Comparison of ENCODE assay signal across 24 cellular contexts in the genomic region with DNA sequence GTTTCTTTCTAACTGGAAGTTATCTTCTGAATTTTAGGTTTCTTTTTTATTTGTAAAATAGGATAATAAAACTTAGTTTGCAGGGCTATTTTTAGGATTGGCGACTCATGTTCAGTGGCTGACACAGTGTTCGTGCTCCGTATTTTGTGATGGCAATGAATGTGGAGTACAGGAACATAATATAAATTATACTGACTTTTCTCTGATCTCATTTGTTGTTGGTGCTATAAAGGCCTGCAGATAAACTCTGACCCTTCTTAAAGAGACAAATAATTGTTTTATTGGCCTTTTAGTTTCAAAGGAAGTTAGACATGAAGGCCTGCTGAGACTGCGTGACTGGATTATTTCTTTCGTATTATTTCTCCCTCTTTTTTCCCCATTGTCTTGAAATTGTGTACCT.
"Had no signal": no experiment of that assay in that cellular context is flagged by ENCODE, and none has a peak within 500 bp of the region (broad histone marks: within the 10 kb centered on the region; RNA-seq: fewer than 3 reads in every experiment).

No MANE protein-coding gene starts in this region.

- H3K79me2 ChIP-seq: hepatocyte had no signal

- H3K27ac ChIP-seq: esophagus muscularis mucosa, foreskin keratinocyte, gastroesophageal sphincter, heart left ventricle, hepatocyte, neural progenitor cell, prostate gland, right atrium auricular region, sigmoid colon, spleen, thyroid gland, vagina had no signal

- H3K9ac ChIP-seq: neural progenitor cell had no signal

- H3K4me3 ChIP-seq: esophagus muscularis mucosa, gastroesophageal sphincter, heart left ventricle, hepatocyte, lung, neural progenitor cell, prostate gland, right atrium auricular region, sigmoid colon, spleen, thyroid gland, vagina had no signal

- DNase-seq: effector memory CD4-positive, alpha-beta T cell; foreskin keratinocyte; heart left ventricle; naive thymus-derived CD4-positive, alpha-beta T cell; sigmoid colon; spleen; stimulated activated CD4-positive, alpha-beta T cell treated with anti-CD3 and anti-CD28 coated beads, Interleukin-15, amount 100 ng/mL, for 24 hours; stimulated activated CD4-positive, alpha-beta T cell treated with anti-CD3 and anti-CD28 coated beads, Interleukin-4, amount 100 ng/mL, for 1 hour; stimulated activated CD8-positive, alpha-beta memory T cell treated with anti-CD3 and anti-CD28 coated beads, Interleukin-4, amount 100 ng/mL, for 48 hours; stimulated activated naive CD4-positive, alpha-beta T cell; stimulated activated naive CD8-positive, alpha-beta T cell treated with anti-CD3 and anti-CD28 coated beads, Interleukin-15, amount 100 ng/mL, for 72 hours; thyroid gland; trophoblast cell had no signal

- H2AFZ ChIP-seq: hepatocyte, neural progenitor cell had no signal

- H3K27me3 ChIP-seq: esophagus muscularis mucosa, foreskin keratinocyte, gastroesophageal sphincter, heart left ventricle, hepatocyte, neural progenitor cell, right atrium auricular region, sigmoid colon, spleen, thyroid gland, vagina had no signal

- H3K4me1 ChIP-seq: esophagus muscularis mucosa, foreskin keratinocyte, gastroesophageal sphincter, heart left ventricle, neural progenitor cell, prostate gland, right atrium auricular region, sigmoid colon, spleen, thyroid gland, vagina had no signal

- H3K4me2 ChIP-seq: hepatocyte, neural progenitor cell had no signal

- ATAC-seq: foreskin keratinocyte; gastroesophageal sphincter; heart left ventricle; left lobe of liver; naive thymus-derived CD4-positive, alpha-beta T cell; stimulated activated naive CD8-positive, alpha-beta T cell treated with anti-CD3 and anti-CD28 coated beads, Interleukin-15, amount 100 ng/mL, for 72 hours had no signal

- FAIRE-seq: endothelial cell of umbilical vein, islet of Langerhans had no signal

- H3K36me3 ChIP-seq: esophagus muscularis mucosa, gastroesophageal sphincter, heart left ventricle, neural progenitor cell, prostate gland, right atrium auricular region, sigmoid colon, spleen, thyroid gland, vagina had no signal

- H3K9me3 ChIP-seq: esophagus muscularis mucosa, gastroesophageal sphincter, heart left ventricle, prostate gland, right atrium auricular region, sigmoid colon, thyroid gland, vagina had no signal
